ENCODE assay signal across 8 cellular contexts in the genomic region with DNA sequence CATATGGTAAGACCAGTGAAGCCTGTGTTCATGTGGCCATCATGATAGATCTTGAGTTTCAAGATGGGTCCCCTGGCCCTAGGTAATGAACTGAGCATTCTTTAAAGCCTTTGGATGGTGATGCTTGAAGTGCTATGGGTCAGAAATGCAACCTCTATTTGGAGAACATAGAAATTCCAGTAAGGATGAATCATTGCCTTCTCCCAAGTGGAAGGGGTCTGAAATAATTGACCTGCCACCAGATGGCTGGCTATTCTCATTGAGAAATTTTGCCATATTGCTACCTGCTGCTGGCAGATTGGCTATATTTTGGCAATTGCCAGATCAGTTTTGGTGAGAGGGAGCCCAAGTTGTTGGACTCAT. TPM values are rescaled to one million over a fixed set of nuclear protein-coding genes. Genes with fewer than 3 reads are reported as not detected.
DNase-seq lines count a peak whose midpoint lies in the region; ATAC-seq, FAIRE-seq and TF ChIP-seq lines count a peak whose summit lies in the region.

No MANE protein-coding gene starts in this region.

- H3K27ac ChIP-seq in A549 = peak overlapping the region; percentile 13 to 79; a peak in 4 of 6 replicates
- no peak overlapping the region for H3K27ac ChIP-seq in HUES6 (ENCODE audit: low read depth, low read length)
- H3K27ac ChIP-seq in brain microvascular endothelial cell = peak overlapping the region; percentile 50
- H3K27ac ChIP-seq in mesodermal cell (ENCODE audit: low read depth, low read length, severe bottlenecking) = peak overlapping the region; percentile 92

- H3K9ac ChIP-seq in HUES6 (ENCODE audit: low read length) = no peak overlapping the region

- in situ Hi-C loops in brain microvascular endothelial cell (cut with HindIII; ENCODE audit: low pct_ligation_motif_present, low sequenced_read_pairs) = no loop called here

- ATAC-seq in A549 = 0 out of 6 replicates have a peak, but pooled peaks of 1 of the 2 experiments have one; percentile 4

- H3K36me3 ChIP-seq in HUES6 (ENCODE audit: control insufficient read depth, insufficient read depth, low read length) (no peaks in the 10 kb centered on the region), brain microvascular endothelial cell (replicated peaks) (no peaks in the 10 kb centered on the region), mesodermal cell (ENCODE audit: control insufficient read depth, insufficient read depth, low read length) (no peaks in the 10 kb centered on the region)

- POLR2A ChIA-PET in A549 (lab: Yijun Ruan, JAX) = interaction anchor here (1.2 to 1.4 kb wide), 2 partner anchors 53 to 158 kb away, joined by 5 to 6 read pairs; partner anchors contain the start of genes FAM76A and PPP1R8

- TF ChIP-seq CTCF in A549 (IDR thresholded peaks at IDR 0.05) (no peak), brain microvascular endothelial cell (IDR thresholded peaks at IDR 0.05; ENCODE audit: low read depth, low read length, missing control alignments) (peak; percentile 7)

- no peak for TF ChIP-seq RAD21 in A549 (conservative IDR thresholded peaks at IDR 0.05 in 1 of 2, IDR thresholded peaks at IDR 0.05 in 1 of 2)

- TF ChIP-seq POLR2A in A549 (IDR thresholded peaks at IDR 0.05; ENCODE audit: low read length) = no peak

- H3K4me1 ChIP-seq in A549 = peaks cover 22% of the 10 kb centered on the region; the same call in 1 of the 3 replicates
- H3K4me1 ChIP-seq in HUES6 (ENCODE audit: control insufficient read depth, insufficient read depth, low read length) = peaks cover 10% of the 10 kb centered on the region
- peaks cover 6% of the 10 kb centered on the region for H3K4me1 ChIP-seq in mesodermal cell (ENCODE audit: control insufficient read depth, insufficient read depth, low read length, poor library complexity, severe bottlenecking)

- peaks cover 8% of the 10 kb centered on the region for H3K27me3 ChIP-seq in HUES6 (ENCODE audit: control insufficient read depth, insufficient read depth, low read length)
- no peaks in the 10 kb centered on the region for H3K27me3 ChIP-seq in brain microvascular endothelial cell (replicated peaks)

- H3K4me3 ChIP-seq in A549 = peak overlapping the region; percentile 21
- peak overlapping the region; percentile 43 for H3K4me3 ChIP-seq in HUES6 (ENCODE audit: low read depth, low read length)
- peak overlapping the region; percentile 61 for H3K4me3 ChIP-seq in brain microvascular endothelial cell (ENCODE audit: low read depth, low read length)
- peak overlapping the region; percentile 30 for H3K4me3 ChIP-seq in mesodermal cell (ENCODE audit: extremely low read depth, insufficient read depth, low read length, poor library complexity, severe bottlenecking)

- FAIRE-seq in A549 (lab: Jason Lieb, UNC) = no peak

- CTCF ChIA-PET in A549 (lab: Yijun Ruan, JAX) = interaction anchor here (0.6 to 1.4 kb wide), 3 partner anchors 11 to 158 kb away, joined by 3 to 4 read pairs (median 4); partner anchors contain the start of genes FAM76A and PPP1R8

- DNase-seq in A549 (ENCODE audit: low read depth in 1 of 2, low spot score in 1 of 2) (no peak), brain microvascular endothelial cell (peak; percentile 22), NCI-H2081 (lab: John Stamatoyannopoulos, UW) (no peak), germinal center (ENCODE audit: low spot score) (no peak)
- no peak for DNase-seq in stimulated activated naive CD4-positive, alpha-beta T cell treated with Interleukin-2 at 50 U/mL for 16 hours (lab: John Stamatoyannopoulos, UW)
- DNase-seq in stimulated activated CD4-positive, alpha-beta T cell treated with anti-CD3 and anti-CD28 coated beads, Interleukin-4, amount 100 ng/mL, for 24 hours = no peak

- H3K9me3 ChIP-seq in A549 (no peaks in the 10 kb centered on the region), HUES6 (ENCODE audit: control insufficient read depth, insufficient read depth, low read depth, low read length) (no peaks in the 10 kb centered on the region), mesodermal cell (ENCODE audit: control insufficient read depth, low read length) (no peaks in the 10 kb centered on the region)

- TF ChIP-seq EP300 in A549 (IDR thresholded peaks at IDR 0.05) = no peak

- H3K4me2 ChIP-seq in A549 = peak overlapping the region; percentile 70

TF ChIP-seq in A549, 52 proteins besides CTCF, POLR2A, EP300 and RAD21:
- TF ChIP-seq ATOH8 (CRISPR knock-in tag; IDR thresholded peaks at IDR 0.05; ENCODE audit: low read depth) (no peak), RCOR1 (IDR thresholded peaks at IDR 0.05; ENCODE audit: low read depth, low read length) (no peak)

RNA-seq across cellular contexts. Expression of gene IFI6, which starts 0.7 kb away (rescaled TPM):
- polyA plus RNA-seq in A549 (2011; rRNA removed) (5.3 and 6.3 TPM in 2 replicates), A549 (2017; fragmentation: RNase III; extraction: RNeasy Plus Mini Kit Qiagen cat#74134 plus additional on column Dnase treatment) (8.2 to 12.3 TPM (median 8.8 TPM) in 3 replicates)
- polyA plus RNA-seq in A549 (2012; cell fraction: cytosol; rRNA removed) = 6.7 and 8.0 TPM in 2 replicates
- polyA plus RNA-seq in A549 (2012; cell fraction: nucleus; rRNA removed) = 5.1 and 6.5 TPM in 2 replicates
- 4.8 and 5.5 TPM in 2 replicates for polyA minus RNA-seq in A549 (2011; rRNA and poly(A)+ RNA removed)
- polyA plus RNA-seq in mesodermal cell (2013, experiment 1 of 2) = 16.5 TPM
- 14.4 TPM for polyA plus RNA-seq in mesodermal cell (2013, experiment 2 of 2)

RNA-seq across cellular contexts. Expression of gene FGR, which starts 37.7 kb away (rescaled TPM):
- polyA plus RNA-seq in A549 (2011; rRNA removed) = not detected in 2 replicates
- polyA plus RNA-seq in A549 (2012; cell fraction: cytosol; rRNA removed) = not detected in 2 replicates
- not detected in 2 replicates for polyA plus RNA-seq in A549 (2012; cell fraction: nucleus; rRNA removed)
- not detected in 3 replicates for polyA plus RNA-seq in A549 (2017; fragmentation: RNase III; extraction: RNeasy Plus Mini Kit Qiagen cat#74134 plus additional on column Dnase treatment)
- not detected in 2 replicates for polyA minus RNA-seq in A549 (2011; rRNA and poly(A)+ RNA removed)
- not detected for polyA plus RNA-seq in mesodermal cell (2013, experiment 1 of 2)
- polyA plus RNA-seq in mesodermal cell (2013, experiment 2 of 2) = not detected

RNA-seq across cellular contexts. Expression of gene FAM76A, which starts 53.0 kb away (rescaled TPM):
- polyA plus RNA-seq in A549 (2011; rRNA removed) = 6.5 and 7.0 TPM in 2 replicates
- 2.4 and 2.6 TPM in 2 replicates for polyA plus RNA-seq in A549 (2012; cell fraction: cytosol; rRNA removed)
- 1.6 TPM in 2 replicates for polyA plus RNA-seq in A549 (2012; cell fraction: nucleus; rRNA removed)
- 4.1 to 4.8 TPM (median 4.2 TPM) in 3 replicates for polyA plus RNA-seq in A549 (2017; fragmentation: RNase III; extraction: RNeasy Plus Mini Kit Qiagen cat#74134 plus additional on column Dnase treatment)
- polyA minus RNA-seq in A549 (2011; rRNA and poly(A)+ RNA removed) = 4.4 and 6.5 TPM in 2 replicates
- 6.8 TPM for polyA plus RNA-seq in mesodermal cell (2013, experiment 1 of 2)
- polyA plus RNA-seq in mesodermal cell (2013, experiment 2 of 2) = 6.4 TPM
